ENCODE assay signal across 8 cellular contexts in genomic region chr7:6271091-6271658, GRCh38. TPM values are rescaled to one million over a fixed set of nuclear protein-coding genes. Genes with fewer than 3 reads are reported as not detected.
DNase-seq lines count a peak whose midpoint lies in the region; ATAC-seq and TF ChIP-seq lines count a peak whose summit lies in the region.

No MANE protein-coding gene starts in this region.

- CTCF ChIA-PET in activated CD4-positive, alpha-beta T cell treated with anti-CD3 and anti-CD28 coated beads, Interleukin-2, amount 10 ng/mL, durations not matched to agents 7 days and 5 days (lab: Charles Lee), result interaction anchor here (0.7 to 1.7 kb wide), 2 partner anchors 24 to 1300 kb away, joined by 3 to 4 read pairs; no protein-coding TSS in a partner anchor

- ATAC-seq in effector memory CD8-positive, alpha-beta T cell (replicated peaks), result peak; percentile 74
- ATAC-seq in lung (ENCODE audit: insufficient read depth, low FRiP score), result no peak

- H3K9me3 ChIP-seq in lung (ENCODE audit: control insufficient read depth in 2 of 2, insufficient read depth in 1 of 2, low read length in 1 of 2), result no peaks in the 10 kb centered on the region

- POLR2A ChIA-PET in activated CD4-positive, alpha-beta T cell treated with anti-CD3 and anti-CD28 coated beads, Interleukin-2, amount 10 ng/mL, durations not matched to agents 7 days and 5 days (lab: Charles Lee), result interaction anchor here (0.7 kb wide), 1 partner anchor 456 kb away, joined by 4 read pairs; no protein-coding TSS in a partner anchor

- H3K4me1 Mint-ChIP-seq in activated CD4-positive, alpha-beta T cell treated with anti-CD3 and anti-CD28 coated beads, Interleukin-2, amount 10 ng/mL, durations not matched to agents 7 days and 5 days, result peaks cover 16% of the 10 kb centered on the region
- peaks cover 21 to 35% of the 10 kb centered on the region in 2 donors for H3K4me1 Mint-ChIP-seq in effector memory CD8-positive, alpha-beta T cell (ENCODE audit: low read depth in 2 of 2)

- DNase-seq in MV-4-11 (lab: John Stamatoyannopoulos, UW) (peak; percentile 40), lung (ENCODE audit: low spot score) (peak; percentile 42), iPS-NIHi7 (ENCODE audit: extremely low spot score) (no peak), NCI-H2196 treated with DMSO at 0.1 percent for 48 hours (lab: John Stamatoyannopoulos, UW; ENCODE audit: unreplicated experiment) (no peak)
- peak; percentile 25 for DNase-seq in activated CD4-positive, alpha-beta T cell treated with anti-CD3 and anti-CD28 coated beads, Interleukin-2, amount 10 ng/mL, durations not matched to agents 7 days and 5 days
- peak; percentile 33 to 40 (median 38) for DNase-seq in effector memory CD8-positive, alpha-beta T cell
- DNase-seq in stimulated activated CD4-positive, alpha-beta T cell treated with anti-CD3 and anti-CD28 coated beads, Interleukin-4, amount 100 ng/mL, for 4 hours, result peak; percentile 17

- H3K27me3 ChIP-seq in lung (ENCODE audit: control insufficient read depth, insufficient read depth), result no peaks in the 10 kb centered on the region

- H3K27ac Mint-ChIP-seq in activated CD4-positive, alpha-beta T cell treated with anti-CD3 and anti-CD28 coated beads, Interleukin-2, amount 10 ng/mL, durations not matched to agents 7 days and 5 days, result no peak overlapping the region
- peak overlapping the region; percentile 81 to 84 for H3K27ac Mint-ChIP-seq in effector memory CD8-positive, alpha-beta T cell

- peaks cover 51% of the 10 kb centered on the region for H3K27me3 Mint-ChIP-seq in activated CD4-positive, alpha-beta T cell treated with anti-CD3 and anti-CD28 coated beads, Interleukin-2, amount 10 ng/mL, durations not matched to agents 7 days and 5 days
- H3K27me3 Mint-ChIP-seq in effector memory CD8-positive, alpha-beta T cell, result peaks cover 0 to 12% of the 10 kb centered on the region in 2 donors

- no peaks in the 10 kb centered on the region for H3K36me3 ChIP-seq in lung (ENCODE audit: control insufficient read depth in 2 of 2, insufficient read depth in 2 of 2, low read length in 2 of 2)

- WGBS in lung, 2 donors, result 1 to 3% methylated on average over 14 of the region's 14 CpGs

- H3K4me3 ChIP-seq in GM08714 (ENCODE audit: low read length), result peak overlapping the region; percentile 90
- H3K4me3 ChIP-seq in lung, result peak overlapping the region; percentile 61

- peak overlapping the region; percentile 74 for H3K4me3 Mint-ChIP-seq in activated CD4-positive, alpha-beta T cell treated with anti-CD3 and anti-CD28 coated beads, Interleukin-2, amount 10 ng/mL, durations not matched to agents 7 days and 5 days
- peak overlapping the region; percentile 91 to 93 for H3K4me3 Mint-ChIP-seq in effector memory CD8-positive, alpha-beta T cell

- H3K36me3 Mint-ChIP-seq in activated CD4-positive, alpha-beta T cell treated with anti-CD3 and anti-CD28 coated beads, Interleukin-2, amount 10 ng/mL, durations not matched to agents 7 days and 5 days (ENCODE audit: low read depth), result peaks cover 4% of the 10 kb centered on the region
- H3K36me3 Mint-ChIP-seq in effector memory CD8-positive, alpha-beta T cell (ENCODE audit: insufficient read depth), result peaks cover 6% of the 10 kb centered on the region

- peaks cover 9% of the 10 kb centered on the region in 2 donors for H3K4me1 ChIP-seq in lung (ENCODE audit: control insufficient read depth in 2 of 2, insufficient read depth in 2 of 2, low read length in 2 of 2)

- H3K27ac ChIP-seq in lung (ENCODE audit: low read depth in 1 of 2, low read length in 1 of 2), result peak overlapping the region; percentile 17 to 77

- H3K9me3 Mint-ChIP-seq in activated CD4-positive, alpha-beta T cell treated with anti-CD3 and anti-CD28 coated beads, Interleukin-2, amount 10 ng/mL, durations not matched to agents 7 days and 5 days, result no peaks in the 10 kb centered on the region
- H3K9me3 Mint-ChIP-seq in effector memory CD8-positive, alpha-beta T cell, result no peaks in the 10 kb centered on the region

- TF ChIP-seq CTCF in lung (IDR thresholded peaks at IDR 0.05; ENCODE audit: control extremely low read depth, extremely low read depth), result peak; percentile 13

RNA-seq across cellular contexts. Expression of gene CYTH3, which starts 1.2 kb away (rescaled TPM):
- total RNA-seq in activated CD4-positive, alpha-beta T cell treated with anti-CD3 and anti-CD28 coated beads, Interleukin-2, amount 10 ng/mL, durations not matched to agents 7 days and 5 days, result 1 to 10 TPM in 1 of 2 experiments, under 1 TPM in 1; 0.74 to 1.4 TPM
- 10 to 100 TPM; 18.6 to 28.7 TPM for total RNA-seq in lung
- 10 to 100 TPM in 1 of 2 donors, 1 to 10 TPM in 1; 8.2 to 12.4 TPM for polyA plus RNA-seq in lung

Comparison
In these comparisons a context has a peak if more than half of its experiments do, and no peak if none do; other contexts are left out.
1. DNase-seq: peak in MV-4-11 (single experiment), activated CD4-positive, alpha-beta T cell treated with anti-CD3 and anti-CD28 coated beads, Interleukin-2, amount 10 ng/mL, durations not matched to agents 7 days and 5 days (single experiment), effector memory CD8-positive, alpha-beta T cell (3 of 3), lung (single experiment) and stimulated activated CD4-positive, alpha-beta T cell treated with anti-CD3 and anti-CD28 coated beads, Interleukin-4, amount 100 ng/mL, for 4 hours (2 of 2); none in iPS-NIHi7 (single experiment) and NCI-H2196 treated with DMSO at 0.1 percent for 48 hours (single experiment).
2. RNA of gene CYTH3, which starts 1.2 kb away (total RNA-seq): 18.6 to 28.7 TPM in lung; 0.74 to 1.4 TPM in activated CD4-positive, alpha-beta T cell treated with anti-CD3 and anti-CD28 coated beads, Interleukin-2, amount 10 ng/mL, durations not matched to agents 7 days and 5 days; every median in the first group is over 4 times any median in the second.